In genomic region chr1:177210071-177210470, GRCh38 we compare ENCODE assay signal across 25 cellular contexts. TPM values are rescaled to one million over a fixed set of nuclear protein-coding genes. Genes with fewer than 3 reads are reported as not detected.
A peak's percentile ranks its signal among the peaks of the same experiment; 100 is the strongest.
DNase-seq lines count a peak whose midpoint lies in the region; ATAC-seq, FAIRE-seq and TF ChIP-seq lines count a peak whose summit lies in the region.
"Had no signal": no experiment of that assay in that cellular context is flagged by ENCODE, and none has a peak within 500 bp of the region (broad histone marks: within the 10 kb centered on the region; RNA-seq: fewer than 3 reads in every experiment).

No MANE protein-coding gene starts in this region.

- no peaks in the 10 kb centered on the region for H3K79me1 ChIP-seq in H9 (ENCODE audit: insufficient read depth, low read depth, low read length, poor library complexity, severe bottlenecking)

- H3K4me1 Mint-ChIP-seq in H9 = no peaks in the 10 kb centered on the region
- no peaks in the 10 kb centered on the region for H3K4me1 Mint-ChIP-seq in activated CD4-positive, alpha-beta T cell treated with anti-CD3 and anti-CD28 coated beads, Interleukin-2, amount 10 ng/mL, durations not matched to agents 24 days and 14 days
- H3K4me1 Mint-ChIP-seq: immature natural killer cell had no signal

- TF ChIP-seq EP300 in A549 (IDR thresholded peaks at IDR 0.05) = no peak

- H3K27ac Mint-ChIP-seq in H9 = no peak overlapping the region
- no peak overlapping the region for H3K27ac Mint-ChIP-seq in activated CD4-positive, alpha-beta T cell treated with anti-CD3 and anti-CD28 coated beads, Interleukin-2, amount 10 ng/mL, durations not matched to agents 24 days and 14 days
- H3K27ac Mint-ChIP-seq: activated CD8-positive, alpha-beta T cell treated with anti-CD3 and anti-CD28 coated beads, Interleukin-2, amount 10 ng/mL, durations not matched to agents 7 days and 5 days; activated T-helper 2 cell treated with anti-CD3 and anti-CD28 coated beads, Interferon-gamma antibody, Interleukin-2, Interleukin-4, amounts not matched to agents 10 μg/mL and 5 μg/mL and 100 μg/mL, durations not matched to agents 14 hours and 24 hours and 36 hours; immature natural killer cell; natural killer cell treated with Interleukin-12 subunit alpha and Interleukin-12 subunit beta and Interleukin-15 and Interleukin-18, amount 100 ng/mL, for 72 hours had no signal

- H3K23me2 ChIP-seq in H9 (ENCODE audit: insufficient read length, low read depth, low read length, poor library complexity, severe bottlenecking) = no peaks in the 10 kb centered on the region

- H3K27ac ChIP-seq in A549 = peak overlapping the region; percentile 68 to 70
- no peak overlapping the region; the same call in 1 of the 2 replicates for H3K27ac ChIP-seq in ACC112 (ENCODE audit: low read depth, low read length)
- H3K27ac ChIP-seq in H9 (ENCODE audit: insufficient read length, low read depth, low read length) = no peak overlapping the region
- H3K27ac ChIP-seq: lower lobe of right lung, SJCRH30, skin epidermis, upper lobe of right lung had no signal

- H3K9me3 Mint-ChIP-seq in H9 = no peaks in the 10 kb centered on the region
- H3K9me3 Mint-ChIP-seq in activated CD4-positive, alpha-beta T cell treated with anti-CD3 and anti-CD28 coated beads, Interleukin-2, amount 10 ng/mL, durations not matched to agents 24 days and 14 days = no peaks in the 10 kb centered on the region
- H3K9me3 Mint-ChIP-seq: activated T-helper 2 cell treated with anti-CD3 and anti-CD28 coated beads, Interferon-gamma antibody, Interleukin-2, Interleukin-4, amounts not matched to agents 10 μg/mL and 5 μg/mL and 100 μg/mL, durations not matched to agents 14 hours and 24 hours and 36 hours; HFFc6 had no signal

- no peak overlapping the region for H3K23ac ChIP-seq in H9 (ENCODE audit: insufficient read length, low read depth, low read length)

- H3T11ph ChIP-seq in H9 (ENCODE audit: low read length) = no peak overlapping the region

- TF ChIP-seq CTCF in A549 (IDR thresholded peaks at IDR 0.05) (no peak), H9 (conservative IDR thresholded peaks at IDR 0.05) (no peak)

- H3K4ac ChIP-seq in H9 (ENCODE audit: low read depth, low read length) = no peak overlapping the region

- H2BK12ac ChIP-seq in H9 (ENCODE audit: insufficient read length, low read depth, low read length) = no peak overlapping the region

- DNase-seq in A549 (ENCODE audit: low read depth in 1 of 2, low spot score in 1 of 2) = peak in 1 of 2 experiments; percentile 6
- DNase-seq in adipocyte (ENCODE audit: low read depth) = peak; percentile 1
- DNase-seq in left colon = no peak
- DNase-seq in H9 = no peak
- DNase-seq in activated CD4-positive, alpha-beta T cell treated with anti-CD3 and anti-CD28 coated beads, Interleukin-2, amount 10 ng/mL, durations not matched to agents 24 days and 14 days = no peak
- DNase-seq: activated CD8-positive, alpha-beta T cell treated with anti-CD3 and anti-CD28 coated beads, Interleukin-2, amount 10 ng/mL, durations not matched to agents 7 days and 5 days; activated naive CD4-positive, alpha-beta T cell treated with anti-CD3 and anti-CD28 coated beads, Interleukin-2, amount 50 U/mL, for 16 hours; immature natural killer cell; lower lobe of right lung; NCI-H1048; stimulated activated naive CD4-positive, alpha-beta T cell treated with Interleukin-2 at 50 U/mL for 16 hours; T-helper 9 cell; upper lobe of right lung had no signal

- no peaks in the 10 kb centered on the region for H3K36me3 Mint-ChIP-seq in H9 (ENCODE audit: insufficient read depth in 1 of 3, low read depth in 3 of 3)
- no peaks in the 10 kb centered on the region for H3K36me3 Mint-ChIP-seq in activated CD4-positive, alpha-beta T cell treated with anti-CD3 and anti-CD28 coated beads, Interleukin-2, amount 10 ng/mL, durations not matched to agents 24 days and 14 days (ENCODE audit: low read depth)
- H3K36me3 Mint-ChIP-seq: immature natural killer cell; natural killer cell treated with Interleukin-12 subunit alpha and Interleukin-12 subunit beta and Interleukin-15 and Interleukin-18, amount 100 ng/mL, for 72 hours had no signal

- H3K79me2 ChIP-seq in ACC112 (ENCODE audit: control insufficient read depth, insufficient read depth, low read length, unreplicated experiment) (no peaks in the 10 kb centered on the region), H9 (ENCODE audit: insufficient read depth, low read length) (no peaks in the 10 kb centered on the region)

- no peak overlapping the region for H4K5ac ChIP-seq in H9 (ENCODE audit: insufficient read length, low read depth, low read length)

- H2BK15ac ChIP-seq in H9 (ENCODE audit: low read depth, low read length) = no peak overlapping the region

- peaks cover 51% of the 10 kb centered on the region for H3K27me3 Mint-ChIP-seq in H9 (ENCODE audit: low read depth)
- no peaks in the 10 kb centered on the region for H3K27me3 Mint-ChIP-seq in activated CD4-positive, alpha-beta T cell treated with anti-CD3 and anti-CD28 coated beads, Interleukin-2, amount 10 ng/mL, durations not matched to agents 24 days and 14 days
- H3K27me3 Mint-ChIP-seq: natural killer cell treated with Interleukin-12 subunit alpha and Interleukin-12 subunit beta and Interleukin-15 and Interleukin-18, amount 100 ng/mL, for 72 hours had no signal

- H4K20me1 ChIP-seq in H9 (ENCODE audit: control insufficient read depth, insufficient read depth, insufficient read length) = no peaks in the 10 kb centered on the region

- no peak overlapping the region for H3K56ac ChIP-seq in H9 (ENCODE audit: insufficient read length, low read depth, low read length)

- no peak overlapping the region for H4K8ac ChIP-seq in H9 (replicated peaks; ENCODE audit: insufficient read length, low read depth, low read length)

- no peak overlapping the region for H2BK20ac ChIP-seq in H9 (ENCODE audit: low read depth, low read length, poor library complexity, severe bottlenecking)

- no peak overlapping the region for H3K14ac ChIP-seq in H9 (ENCODE audit: insufficient read depth, low read length)

- peak in 1 of 2 experiments; percentile 9; a peak in 2 of 6 replicates for ATAC-seq in A549
- peak; percentile 46 for ATAC-seq in left colon
- ATAC-seq in HG03039 (IDR thresholded peaks at IDR 0.05; ENCODE audit: unreplicated experiment) = no peak
- ATAC-seq: activated CD8-positive, alpha-beta T cell treated with anti-CD3 and anti-CD28 coated beads, Interleukin-2, amount 10 ng/mL, durations not matched to agents 7 days and 5 days; natural killer cell treated with Interleukin-12 subunit alpha and Interleukin-12 subunit beta and Interleukin-15 and Interleukin-18, amount 100 ng/mL, for 72 hours; Panc1 had no signal

- H3K4me3 ChIP-seq in A549 (no peak overlapping the region), ACC112 (ENCODE audit: low read depth, low read length) (no peak overlapping the region), adipocyte (ENCODE audit: low read length) (no peak overlapping the region)
- H3K4me3 ChIP-seq: lower lobe of right lung, mucosa of descending colon, SJCRH30, skin epidermis, upper lobe of right lung had no signal

- FAIRE-seq in A549 (lab: Jason Lieb, UNC) = no peak

- no peak for TF ChIP-seq POLR2A in A549 (IDR thresholded peaks at IDR 0.05; ENCODE audit: low read length)

- H2BK120ac ChIP-seq in H9 (ENCODE audit: low read depth, low read length, poor library complexity, severe bottlenecking) = no peak overlapping the region

- H3K9me3 ChIP-seq in A549 = no peaks in the 10 kb centered on the region
- H3K9me3 ChIP-seq in adipocyte (ENCODE audit: control insufficient read depth, low read length) = no peaks in the 10 kb centered on the region
- no peaks in the 10 kb centered on the region for H3K9me3 ChIP-seq in H9 (ENCODE audit: control insufficient read depth, low read depth, low read length)
- H3K9me3 ChIP-seq: lower lobe of right lung, mucosa of descending colon, SJCRH30, upper lobe of right lung had no signal

- H3K4me3 Mint-ChIP-seq in H9 = no peak overlapping the region
- no peak overlapping the region for H3K4me3 Mint-ChIP-seq in activated CD4-positive, alpha-beta T cell treated with anti-CD3 and anti-CD28 coated beads, Interleukin-2, amount 10 ng/mL, durations not matched to agents 24 days and 14 days
- H3K4me3 Mint-ChIP-seq: activated CD8-positive, alpha-beta T cell treated with anti-CD3 and anti-CD28 coated beads, Interleukin-2, amount 10 ng/mL, durations not matched to agents 7 days and 5 days; immature natural killer cell; natural killer cell treated with Interleukin-12 subunit alpha and Interleukin-12 subunit beta and Interleukin-15 and Interleukin-18, amount 100 ng/mL, for 72 hours had no signal

- H3K4me1 ChIP-seq in A549 = peaks cover 27% of the 10 kb centered on the region
- H3K4me1 ChIP-seq in ACC112 (ENCODE audit: control insufficient read depth, insufficient read depth, low read length, unreplicated experiment) = no peaks in the 10 kb centered on the region
- H3K4me1 ChIP-seq in adipocyte (ENCODE audit: control insufficient read depth, insufficient read depth, low read length) = peaks cover 37% of the 10 kb centered on the region
- H3K4me1 ChIP-seq in H9 (ENCODE audit: insufficient read depth, low read length) = no peaks in the 10 kb centered on the region
- H3K4me1 ChIP-seq: lower lobe of right lung, SJCRH30, upper lobe of right lung had no signal

- intact Hi-C loops in left colon (cut with DNase I, micrococcal nuclease) = no loop called here
- intact Hi-C loops in activated CD4-positive, alpha-beta T cell treated with anti-CD3 and anti-CD28 coated beads, Interleukin-2, amount 10 ng/mL, durations not matched to agents 24 days and 14 days (cut with micrococcal nuclease) = no loop called here

- TF ChIP-seq RAD21 in A549 (conservative IDR thresholded peaks at IDR 0.05 in 1 of 2, IDR thresholded peaks at IDR 0.05 in 1 of 2) = no peak

- no peak overlapping the region for H2AK5ac ChIP-seq in H9 (ENCODE audit: insufficient read length, low read length)

- H2AFZ ChIP-seq in ACC112 (ENCODE audit: low read length, unreplicated experiment) (peak overlapping the region; percentile 2), H9 (ENCODE audit: low read length) (no peak overlapping the region)

- H3K4me2 ChIP-seq in A549 = peak overlapping the region; percentile 74
- no peak overlapping the region for H3K4me2 ChIP-seq in H9 (ENCODE audit: insufficient read depth, insufficient read length, low read length)

- H3K36me3 ChIP-seq in ACC112 (ENCODE audit: insufficient read depth, low read length) (no peaks in the 10 kb centered on the region), adipocyte (ENCODE audit: control insufficient read depth, insufficient read depth, low read length, severe bottlenecking) (no peaks in the 10 kb centered on the region)
- H3K36me3 ChIP-seq: lower lobe of right lung, SJCRH30, upper lobe of right lung had no signal

- H3K9ac ChIP-seq in adipocyte (ENCODE audit: low read length) = no peak overlapping the region
- H3K9ac ChIP-seq in H9 (ENCODE audit: extremely low read depth, insufficient read length, low read length) = no peak overlapping the region

- H3K18ac ChIP-seq in H9 (ENCODE audit: insufficient read length, low read depth, low read length) = no peak overlapping the region

- no peak overlapping the region for H2BK5ac ChIP-seq in H9 (ENCODE audit: insufficient read length, low read length)

- CTCF ChIA-PET in A549 (lab: Yijun Ruan, JAX) = interaction anchor here (2.1 kb wide), 1 partner anchor 28 kb away, joined by 7 read pairs; no protein-coding TSS in a partner anchor

- POLR2A ChIA-PET in A549 (lab: Yijun Ruan, JAX) = interaction anchor here (1.3 kb wide), 1 partner anchor 1029 kb away, joined by 4 read pairs; no protein-coding TSS in a partner anchor

- H3K27me3 ChIP-seq in ACC112 (ENCODE audit: insufficient read depth, low read length) = no peaks in the 10 kb centered on the region
- no peaks in the 10 kb centered on the region for H3K27me3 ChIP-seq in adipocyte (replicated peaks; ENCODE audit: control insufficient read depth, insufficient read depth, low read length)
- peaks cover 14% of the 10 kb centered on the region; the same call in 1 of the 2 replicates for H3K27me3 ChIP-seq in H9 (ENCODE audit: insufficient read depth, low read length)
- H3K27me3 ChIP-seq: SJCRH30, upper lobe of right lung had no signal

- no peak overlapping the region for H4K91ac ChIP-seq in H9 (ENCODE audit: insufficient read length, low read depth, low read length)

RNA-seq across cellular contexts. Expression of gene BRINP2, which starts 39.3 kb away (rescaled TPM):
- polyA plus RNA-seq in A549 (2011; rRNA removed) (0.07 and 0.09 TPM in 2 replicates), A549 (2017; fragmentation: RNase III; extraction: RNeasy Plus Mini Kit Qiagen cat#74134 plus additional on column Dnase treatment) (0.04 TPM in 2 of 3 replicates, not detected in the other)
- polyA plus RNA-seq in A549 (2012; cell fraction: cytosol; rRNA removed) = 0.01 and 0.06 TPM in 2 replicates
- polyA plus RNA-seq in A549 (2012; cell fraction: nucleus; rRNA removed) = 0.09 and 0.12 TPM in 2 replicates
- 0.10 and 0.17 TPM in 2 replicates for polyA minus RNA-seq in A549 (2011; rRNA and poly(A)+ RNA removed)
- total RNA-seq in left colon (under 1 TPM; 0.12 to 0.14 TPM), H9 (2021) (not detected in 2 replicates)
- 0.26 TPM in 1 of 2 replicates, not detected in the other for total RNA-seq in activated CD4-positive, alpha-beta T cell treated with anti-CD3 and anti-CD28 coated beads, Interleukin-2, amount 10 ng/mL, durations not matched to agents 24 days and 14 days
- total RNA-seq: activated CD8-positive, alpha-beta T cell treated with anti-CD3 and anti-CD28 coated beads, Interleukin-2, amount 10 ng/mL, durations not matched to agents 7 days and 5 days; activated T-helper 2 cell treated with anti-CD3 and anti-CD28 coated beads, Interferon-gamma antibody, Interleukin-2, Interleukin-4, amounts not matched to agents 10 μg/mL and 5 μg/mL and 100 μg/mL, durations not matched to agents 14 hours and 24 hours and 36 hours; HFFc6; HT-29; lower lobe of right lung; natural killer cell treated with Interleukin-12 subunit alpha and Interleukin-12 subunit beta and Interleukin-15 and Interleukin-18, amount 100 ng/mL, for 72 hours; osteoblast; pulmonary artery endothelial cell; SJCRH30; upper lobe of right lung had no signal
- polyA plus RNA-seq: immature natural killer cell had no signal

RNA-seq across cellular contexts. Expression of gene ASTN1, which starts 45.6 kb away (rescaled TPM):
- polyA plus RNA-seq in A549 (2011; rRNA removed) = 0.07 TPM in 1 of 2 replicates, not detected in the other
- not detected in 2 replicates for polyA plus RNA-seq in A549 (2012; cell fraction: cytosol; rRNA removed)
- not detected in 2 replicates for polyA plus RNA-seq in A549 (2012; cell fraction: nucleus; rRNA removed)
- not detected in 3 replicates for polyA plus RNA-seq in A549 (2017; fragmentation: RNase III; extraction: RNeasy Plus Mini Kit Qiagen cat#74134 plus additional on column Dnase treatment)
- polyA minus RNA-seq in A549 (2011; rRNA and poly(A)+ RNA removed) = not detected in 2 replicates
- total RNA-seq in left colon = under 1 TPM; 0.06 to 0.39 TPM
- total RNA-seq in H9 (2021) = 0.94 and 0.98 TPM in 2 replicates
- total RNA-seq in activated CD4-positive, alpha-beta T cell treated with anti-CD3 and anti-CD28 coated beads, Interleukin-2, amount 10 ng/mL, durations not matched to agents 24 days and 14 days = not detected in 2 replicates
- total RNA-seq: activated CD8-positive, alpha-beta T cell treated with anti-CD3 and anti-CD28 coated beads, Interleukin-2, amount 10 ng/mL, durations not matched to agents 7 days and 5 days; activated T-helper 2 cell treated with anti-CD3 and anti-CD28 coated beads, Interferon-gamma antibody, Interleukin-2, Interleukin-4, amounts not matched to agents 10 μg/mL and 5 μg/mL and 100 μg/mL, durations not matched to agents 14 hours and 24 hours and 36 hours; HFFc6; HT-29; natural killer cell treated with Interleukin-12 subunit alpha and Interleukin-12 subunit beta and Interleukin-15 and Interleukin-18, amount 100 ng/mL, for 72 hours; osteoblast; SJCRH30 had no signal
- polyA plus RNA-seq: immature natural killer cell had no signal

Comparison
In these comparisons a context has a peak if more than half of its experiments do, and no peak if none do; other contexts are left out.
1. H3K27ac ChIP-seq: peak in A549 (2 of 2); none in ACC112 (single experiment) and H9 (single experiment).